34 cellular contexts compared by ENCODE assay signal in genomic region chr2:212695426-212695825, GRCh38.
DNase-seq lines count a peak whose midpoint lies in the region; ATAC-seq, FAIRE-seq and TF ChIP-seq lines count a peak whose summit lies in the region.
"Had no signal": no experiment of that assay in that cellular context is flagged by ENCODE, and none has a peak within 500 bp of the region (broad histone marks: within the 10 kb centered on the region; RNA-seq: fewer than 3 reads in every experiment).

No MANE protein-coding gene starts in this region.

- no peak overlapping the region for H3K4me3 ChIP-seq in PC-3 (ENCODE audit: low read length)
- no peak overlapping the region for H3K4me3 ChIP-seq in RWPE2 (ENCODE audit: severe bottlenecking)
- no peak overlapping the region for H3K4me3 ChIP-seq in bronchial epithelial cell (ENCODE audit: low read depth, low read length)
- H3K4me3 ChIP-seq in sigmoid colon, result no peak overlapping the region
- H3K4me3 ChIP-seq in small intestine (ENCODE audit: low read depth in 1 of 2, low read length in 2 of 2), result no peak overlapping the region
- H3K4me3 ChIP-seq: A549; BLaER1; BLaER1 treated with 17β-estradiol and CSF1 and Interleukin-3, amounts not matched to agents 10 nM and 100 nM had no signal

- H3K36me3 ChIP-seq in PC-3 (ENCODE audit: low read depth, low read length), result no peaks in the 10 kb centered on the region
- H3K36me3 ChIP-seq in RWPE2 (ENCODE audit: low read depth), result no peaks in the 10 kb centered on the region
- H3K36me3 ChIP-seq in bronchial epithelial cell (ENCODE audit: control insufficient read depth, insufficient read depth, low read length), result no peaks in the 10 kb centered on the region
- H3K36me3 ChIP-seq in sigmoid colon, result no peaks in the 10 kb centered on the region
- H3K36me3 ChIP-seq in small intestine (ENCODE audit: control insufficient read depth in 2 of 2, insufficient read depth in 2 of 2, low read length in 2 of 2), result no peaks in the 10 kb centered on the region
- H3K36me3 ChIP-seq: BE2C; BLaER1; BLaER1 treated with 17β-estradiol and CSF1 and Interleukin-3, amounts not matched to agents 10 nM and 100 nM had no signal

- WGBS in sigmoid colon, 2 donors, result 84 to 91% methylated on average over 1 of the region's 1 CpG
- WGBS in small intestine, 3 donors, result 86 to 92% (median 90%) methylated on average over 1 of the region's 1 CpG

- H3K9me3 ChIP-seq in PC-3 (ENCODE audit: low read length) (no peaks in the 10 kb centered on the region), RWPE2 (ENCODE audit: severe bottlenecking) (no peaks in the 10 kb centered on the region), sigmoid colon (no peaks in the 10 kb centered on the region), small intestine (ENCODE audit: control insufficient read depth, low read depth) (no peaks in the 10 kb centered on the region)
- H3K9me3 ChIP-seq: A549; BE2C; BLaER1; BLaER1 treated with 17β-estradiol and CSF1 and Interleukin-3, amounts not matched to agents 10 nM and 100 nM; Caco-2 had no signal

- H3K79me2 ChIP-seq in PC-3 (ENCODE audit: low read length), result no peaks in the 10 kb centered on the region

- no peak for TF ChIP-seq CTCF in D721Med (IDR thresholded peaks at IDR 0.05; ENCODE audit: insufficient read depth, missing control alignments)
- TF ChIP-seq CTCF in PC-3 (conservative IDR thresholded peaks at IDR 0.05; ENCODE audit: low read depth, low read length), result no peak
- TF ChIP-seq CTCF in RWPE2 (IDR thresholded peaks at IDR 0.05; ENCODE audit: poor library complexity, severe bottlenecking), result no peak
- no peak for TF ChIP-seq CTCF in bronchial epithelial cell (IDR thresholded peaks at IDR 0.05; ENCODE audit: insufficient read depth, low read length, severe bottlenecking)
- TF ChIP-seq CTCF in sigmoid colon (IDR thresholded peaks at IDR 0.05), result no peak

- H3K4me1 ChIP-seq in PC-3 (ENCODE audit: insufficient read depth, low read length) (peaks cover 18% of the 10 kb centered on the region), RWPE2 (ENCODE audit: insufficient read depth, poor library complexity, severe bottlenecking) (no peaks in the 10 kb centered on the region), sigmoid colon (no peaks in the 10 kb centered on the region), small intestine (ENCODE audit: control insufficient read depth in 2 of 2, insufficient read depth in 1 of 2, low read depth in 1 of 2, low read length in 1 of 2) (no peaks in the 10 kb centered on the region)
- H3K4me1 ChIP-seq: A549; BE2C; BLaER1; BLaER1 treated with 17β-estradiol and CSF1 and Interleukin-3, amounts not matched to agents 10 nM and 100 nM; Caco-2 had no signal

- intact Hi-C loops in PC-3 (cut with micrococcal nuclease), result no loop called here
- intact Hi-C loops in sigmoid colon (cut with DNase I), result no loop called here

- H3K4me2 ChIP-seq in PC-3 (ENCODE audit: low read length), result 0 out of 2 replicates have a peak overlapping the region, but pooled peaks have one; percentile 16
- H3K4me2 ChIP-seq: A549; BLaER1; BLaER1 treated with 17β-estradiol and CSF1 and Interleukin-3, amounts not matched to agents 10 nM and 100 nM had no signal

- H3K27ac ChIP-seq in PC-3 (ENCODE audit: low read length) (no peak overlapping the region), RWPE2 (ENCODE audit: poor library complexity, severe bottlenecking) (no peak overlapping the region), sigmoid colon (no peak overlapping the region), small intestine (ENCODE audit: low read depth in 1 of 2, low read length in 1 of 2) (no peak overlapping the region)
- H3K27ac ChIP-seq: 22Rv1; A549; BLaER1; BLaER1 treated with 17β-estradiol and CSF1 and Interleukin-3, amounts not matched to agents 10 nM and 100 nM; C4-2B had no signal

- TF ChIP-seq EP300 in sigmoid colon (IDR thresholded peaks at IDR 0.05), result no peak

- no peaks in the 10 kb centered on the region for H4K20me1 ChIP-seq in PC-3 (ENCODE audit: low read length)
- H4K20me1 ChIP-seq: BLaER1; BLaER1 treated with 17β-estradiol and CSF1 and Interleukin-3, amounts not matched to agents 10 nM and 100 nM had no signal

- DNase-seq in D721Med (ENCODE audit: insufficient read length, low spot score), result no peak
- peak; percentile 72 for DNase-seq in PC-3
- no peak for DNase-seq in RWPE2 (ENCODE audit: low spot score)
- DNase-seq in bronchial epithelial cell (ENCODE audit: low read depth), result peak; percentile 71
- no peak for DNase-seq in globus pallidus (ENCODE audit: low spot score)
- no peak for DNase-seq in sigmoid colon
- no peak for DNase-seq in small intestine
- no peak for DNase-seq in activated CD4-positive, alpha-beta T cell treated with anti-CD3 and anti-CD28 coated beads for 1 hour
- DNase-seq: 8988T; ACHN; AML-193; BE2C; C1 segment of cervical spinal cord; Caco-2; Calu3; CD4-positive, alpha-beta memory T cell; CD4-positive, alpha-beta T cell; CD4-positive, CD25-positive, alpha-beta regulatory T cell; CD8-positive, alpha-beta memory T cell; CD8-positive, alpha-beta T cell; COR-L47; DMS 273 treated with DMSO at 0.1 percent for 48 hours; DMS153; DMS53; DMS79; DMS79 treated with DMSO at 0.1 percent for 48 hours; DND-41; EL had no signal

- no TSS peak for BruUV-seq in PC-3 (replicated peaks; lab: Mats Ljungman, UMichigan)

- no peak for TF ChIP-seq POLR2A in sigmoid colon (IDR thresholded peaks at IDR 0.05)

- POLR2A ChIA-PET in PC-3 (lab: Charles Lee; ENCODE audit: unreplicated experiment), result no interaction called here

- peak; percentile 21 for FAIRE-seq in D721Med (lab: Jason Lieb, UNC)
- FAIRE-seq in bronchial epithelial cell (lab: Jason Lieb, UNC), result no peak
- no peak for FAIRE-seq in small intestine (lab: Jason Lieb, UNC)
- FAIRE-seq: A204.1, A549 had no signal

- CTCF ChIA-PET in PC-3 (lab: Charles Lee), result no interaction called here

- ATAC-seq in PC-3, result peak; percentile 84
- peak; percentile 38; the same call in 2 of the 3 replicates for ATAC-seq in RWPE2 (ENCODE audit: low read depth)
- ATAC-seq: A549; CD8-positive, alpha-beta T cell had no signal

- no peak overlapping the region for H3K9ac ChIP-seq in PC-3 (ENCODE audit: low read length)
- H3K9ac ChIP-seq: BLaER1; BLaER1 treated with 17β-estradiol and CSF1 and Interleukin-3, amounts not matched to agents 10 nM and 100 nM had no signal

- no peaks in the 10 kb centered on the region for H3K9me2 ChIP-seq in PC-3 (replicated peaks; ENCODE audit: low read length)

- H3F3A ChIP-seq in PC-3 (ENCODE audit: low read length, unreplicated experiment), result no peaks in the 10 kb centered on the region

- H3K27me3 ChIP-seq in PC-3 (ENCODE audit: low read length) (no peaks in the 10 kb centered on the region), RWPE2 (ENCODE audit: insufficient read depth, poor library complexity, severe bottlenecking) (no peaks in the 10 kb centered on the region), bronchial epithelial cell (ENCODE audit: control insufficient read depth, insufficient read depth, low read length) (no peaks in the 10 kb centered on the region), sigmoid colon (no peaks in the 10 kb centered on the region), small intestine (ENCODE audit: control insufficient read depth in 2 of 2, insufficient read depth in 2 of 2, low read length in 2 of 2) (no peaks in the 10 kb centered on the region)
- H3K27me3 ChIP-seq: BLaER1; BLaER1 treated with 17β-estradiol and CSF1 and Interleukin-3, amounts not matched to agents 10 nM and 100 nM had no signal

- no peak overlapping the region for H2AFZ ChIP-seq in PC-3 (ENCODE audit: low read length)

Comparison
In these comparisons a context has a peak if more than half of its experiments do, and no peak if none do; other contexts are left out.
1. DNase-seq: peak in PC-3 (single experiment) and bronchial epithelial cell (single experiment); none in D721Med (single experiment), RWPE2 (single experiment), globus pallidus (single experiment), sigmoid colon (single experiment), small intestine (single experiment) and activated CD4-positive, alpha-beta T cell treated with anti-CD3 and anti-CD28 coated beads for 1 hour (single experiment).